25 cellular contexts compared by ENCODE assay signal in genomic region chr15:69524850-69525249, GRCh38.
DNase-seq lines count a peak whose midpoint lies in the region; ATAC-seq and TF ChIP-seq lines count a peak whose summit lies in the region.
"Had no signal": no experiment of that assay in that cellular context is flagged by ENCODE, and none has a peak within 500 bp of the region (broad histone marks: within the 10 kb centered on the region; RNA-seq: fewer than 3 reads in every experiment).

No MANE protein-coding gene starts in this region.

- 77 to 80% methylated on average over 7 of the region's 7 CpGs for WGBS in heart right ventricle, 2 donors
- WGBS in mesenchymal stem cell = 92% methylated on average over 7 of the region's 7 CpGs

- no peak overlapping the region for H2BK5ac ChIP-seq in mesenchymal stem cell (ENCODE audit: low read depth, low read length, poor library complexity, severe bottlenecking)

- H3K23ac ChIP-seq in mesenchymal stem cell (ENCODE audit: low read length in 2 of 2) = no peak overlapping the region

- no peak for DNase-seq in heart right ventricle
- peak; percentile 17 for DNase-seq in middle frontal gyrus (ENCODE audit: extremely low spot score, low spot score)
- peak in 15 of 49 donors; percentile 9 to 39 (median 25) for DNase-seq in substantia nigra (lab: John Stamatoyannopoulos, UW)
- no peak for DNase-seq in mesenchymal stem cell
- no peak for DNase-seq in MM.1S
- no peak for DNase-seq in UCSD-AML1 (lab: John Stamatoyannopoulos, UW; ENCODE audit: unreplicated experiment)
- DNase-seq: activated CD4-positive, alpha-beta memory T cell treated with anti-CD3 and anti-CD28 coated beads for 36 hours; activated CD8-positive, alpha-beta memory T cell treated with anti-CD3 and anti-CD28 coated beads, Interleukin-2, amount 50 U/mL, for 4 hours; COR-L47; DMS79; gastrocnemius medialis; GDM1; IMR-90; NCI-H1694 treated with DMSO at 0.1 percent for 48 hours; NCI-H2171; NCI-H524 treated with DMSO at 0.1 percent for 48 hours; stimulated activated naive CD8-positive, alpha-beta T cell treated with anti-CD3 and anti-CD28 coated beads, Interleukin-15, amount 100 ng/mL, for 72 hours; T-helper 1 cell; trophoblast cell had no signal

- no peak overlapping the region for H2BK120ac ChIP-seq in mesenchymal stem cell (ENCODE audit: low read depth, low read length)

- H2AK5ac ChIP-seq in mesenchymal stem cell (ENCODE audit: low read length, severe bottlenecking) = no peak overlapping the region

- H2BK12ac ChIP-seq in mesenchymal stem cell (ENCODE audit: low read length in 2 of 2) = no peak overlapping the region

- H3K36me3 ChIP-seq in heart right ventricle (no peaks in the 10 kb centered on the region), mesenchymal stem cell (ENCODE audit: control insufficient read depth in 1 of 2, insufficient read depth in 2 of 2, low read depth in 1 of 2, low read length in 2 of 2) (no peaks in the 10 kb centered on the region), MM.1S (replicated peaks; ENCODE audit: insufficient read depth, low read length) (no peaks in the 10 kb centered on the region)
- H3K36me3 ChIP-seq: cardiac muscle cell, gastrocnemius medialis, prostate gland had no signal

- no peaks in the 10 kb centered on the region for H3K79me2 ChIP-seq in MM.1S (ENCODE audit: low read length)

- no peaks in the 10 kb centered on the region for H3K79me1 ChIP-seq in mesenchymal stem cell (replicated peaks; ENCODE audit: low read length, poor library complexity, severe bottlenecking)

- no peaks in the 10 kb centered on the region for H3F3A ChIP-seq in MM.1S (ENCODE audit: insufficient read depth, low read length)

- H4K8ac ChIP-seq in mesenchymal stem cell (ENCODE audit: low read length) = no peak overlapping the region

- H3K4me1 ChIP-seq in heart right ventricle (no peaks in the 10 kb centered on the region), mesenchymal stem cell (ENCODE audit: control insufficient read depth, insufficient read depth, low read depth, low read length) (peaks cover 3% of the 10 kb centered on the region), MM.1S (ENCODE audit: low read length) (no peaks in the 10 kb centered on the region)
- H3K4me1 ChIP-seq: gastrocnemius medialis had no signal

- no peak overlapping the region for H3K14ac ChIP-seq in mesenchymal stem cell (ENCODE audit: low read length in 2 of 2)

- peaks cover 0 to 2% (median 0%) of the 10 kb centered on the region in 7 donors for H3K27me3 ChIP-seq in heart right ventricle
- peaks cover 65 to 72% of the 10 kb centered on the region in 2 experiments for H3K27me3 ChIP-seq in mesenchymal stem cell (ENCODE audit: control insufficient read depth in 1 of 2, insufficient read depth in 1 of 2, low read length in 2 of 2)
- no peaks in the 10 kb centered on the region for H3K27me3 ChIP-seq in MM.1S (replicated peaks; ENCODE audit: insufficient read depth, low read length)

- H3K9ac ChIP-seq in mesenchymal stem cell (ENCODE audit: low read length) (no peak overlapping the region), MM.1S (ENCODE audit: low read length) (no peak overlapping the region)

- H2AFZ ChIP-seq in mesenchymal stem cell (ENCODE audit: low read depth, low read length) = no peak overlapping the region
- H2AFZ ChIP-seq in MM.1S (ENCODE audit: low read length) = no peak overlapping the region

- H2BK15ac ChIP-seq in mesenchymal stem cell (ENCODE audit: low read depth, poor library complexity, severe bottlenecking) = no peak overlapping the region

- intact Hi-C loops in heart right ventricle (cut with DNase I) = loop anchor here in 2 of 10 donors (5.0 kb wide), 1 partner anchor 962 kb away; no protein-coding TSS in a partner anchor

- no peak overlapping the region for H3K4me3 ChIP-seq in heart right ventricle
- H3K4me3 ChIP-seq in mesenchymal stem cell (ENCODE audit: insufficient read depth in 1 of 2, low read depth in 1 of 2, low read length in 2 of 2) = no peak overlapping the region
- H3K4me3 ChIP-seq in MM.1S (ENCODE audit: low read length) = no peak overlapping the region
- H3K4me3 ChIP-seq: cardiac muscle cell, gastrocnemius medialis, lung, prostate gland, skin epidermis had no signal

- H3K27ac ChIP-seq in VCaP (peak overlapping the region; percentile 64), heart right ventricle (no peak overlapping the region), substantia nigra (ENCODE audit: low read depth, low read length, poor library complexity, severe bottlenecking) (peak overlapping the region; percentile 15), mesenchymal stem cell (ENCODE audit: low read length, poor library complexity, severe bottlenecking) (no peak overlapping the region), MM.1S (ENCODE audit: low read length) (no peak overlapping the region)
- H3K27ac ChIP-seq: cardiac muscle cell, gastrocnemius medialis, prostate gland, skin epidermis had no signal

- ATAC-seq in heart right ventricle = peak in 5 of 8 donors; percentile 45 to 69 (median 59)
- ATAC-seq: activated CD4-positive, CD25-positive, alpha-beta regulatory T cell treated with anti-CD3 and anti-CD28 coated beads, Interleukin-2, amount 50 U/mL, for 24 hours; gastrocnemius medialis; stimulated activated naive CD8-positive, alpha-beta T cell treated with anti-CD3 and anti-CD28 coated beads, Interleukin-15, amount 100 ng/mL, for 72 hours had no signal

- H4K20me1 ChIP-seq in MM.1S (ENCODE audit: insufficient read depth, low read length) = no peaks in the 10 kb centered on the region

- no peaks in the 10 kb centered on the region for H3K9me2 ChIP-seq in MM.1S (replicated peaks; ENCODE audit: insufficient read depth, low read length)

- no peak for TF ChIP-seq CTCF in VCaP (conservative IDR thresholded peaks at IDR 0.05)
- TF ChIP-seq CTCF in heart right ventricle (IDR thresholded peaks at IDR 0.05) = no peak
- TF ChIP-seq CTCF in MM.1S (IDR thresholded peaks at IDR 0.05; ENCODE audit: low read length) = no peak

- no peak overlapping the region for H3K4ac ChIP-seq in mesenchymal stem cell (ENCODE audit: low read depth in 1 of 2, low read length in 2 of 2)

- no peak overlapping the region for H3K18ac ChIP-seq in mesenchymal stem cell (ENCODE audit: low read depth in 1 of 2, low read length in 2 of 2)

- no peak overlapping the region for H4K91ac ChIP-seq in mesenchymal stem cell (ENCODE audit: low read length)

- peaks cover 0 to 3% (median 0%) of the 10 kb centered on the region in 11 donors for H3K9me3 ChIP-seq in heart right ventricle
- H3K9me3 ChIP-seq in mesenchymal stem cell (ENCODE audit: control insufficient read depth, low read length) = peaks cover 6% of the 10 kb centered on the region
- H3K9me3 ChIP-seq in MM.1S (replicated peaks; ENCODE audit: insufficient read depth, low read length) = no peaks in the 10 kb centered on the region
- H3K9me3 ChIP-seq: gastrocnemius medialis, prostate gland had no signal

- H3K4me2 ChIP-seq in mesenchymal stem cell (ENCODE audit: low read length, poor library complexity, severe bottlenecking) (no peak overlapping the region), MM.1S (ENCODE audit: low read depth, low read length) (no peak overlapping the region)

Comparison
In these comparisons a context has a peak if more than half of its experiments do, and no peak if none do; other contexts are left out.
1. H3K27ac ChIP-seq: peak in VCaP (single experiment) and substantia nigra (single experiment); none in heart right ventricle (0 of 10), mesenchymal stem cell (single experiment) and MM.1S (single experiment).